Comparison of ENCODE assay signal across 8 cellular contexts in genomic region chr19:35031072-35031881, GRCh38. TPM values are rescaled to one million over a fixed set of nuclear protein-coding genes. Genes with fewer than 3 reads are reported as not detected.
A peak's percentile ranks its signal among the peaks of the same experiment; 100 is the strongest.
DNase-seq lines count a peak whose midpoint lies in the region; ATAC-seq and TF ChIP-seq lines count a peak whose summit lies in the region.

No MANE protein-coding gene starts in this region.

- H3K27ac ChIP-seq in HUES48 (ENCODE audit: low read depth, low read length) = no peak overlapping the region

- POLR2A ChIA-PET in AG04449 (lab: Yijun Ruan, JAX) (interaction anchor here (0.7 kb wide), 2 partner anchors 13 to 24 kb away, joined by 4 to 7 read pairs; no protein-coding TSS in a partner anchor), MCF 10A (lab: Yijun Ruan, JAX) (interaction anchor here (0.8 to 1.0 kb wide), 2 partner anchors 12 to 93 kb away, joined by 3 to 6 read pairs; no protein-coding TSS in a partner anchor)

- no peak overlapping the region for H3K9ac ChIP-seq in HUES48 (ENCODE audit: low read depth, low read length)

- no TSS peak for BruUV-seq in MCF 10A (replicated peaks; lab: Mats Ljungman, UMichigan)

- CTCF ChIA-PET in AG04449 (lab: Yijun Ruan, JAX) (interaction anchor here (0.9 to 1.6 kb wide), 4 partner anchors 13 to 35 kb away, joined by 3 to 9 read pairs (median 6); no protein-coding TSS in a partner anchor), MCF 10A (lab: Yijun Ruan, JAX) (interaction anchor here (0.6 to 2.0 kb wide), 4 partner anchors 13 to 195 kb away, joined by 3 to 13 read pairs (median 4); no protein-coding TSS in a partner anchor)

- H3K4me3 ChIP-seq in AG04449 (ENCODE audit: low read depth, low read length) (peak overlapping the region; percentile 60), HUES48 (ENCODE audit: low read depth, low read length) (peak overlapping the region; percentile 60)

- H3K36me3 Mint-ChIP-seq in MCF 10A (ENCODE audit: insufficient read depth, unreplicated experiment) = no peaks in the 10 kb centered on the region

- intact Hi-C loops in MCF 10A (cut with micrococcal nuclease) = no loop called here

- no peak for DNase-seq in AG04449 (ENCODE audit: low read depth, low spot score)
- DNase-seq in MCF 10A (ENCODE audit: unreplicated experiment) = no peak
- DNase-seq in islet precursor cell = peak; percentile 85
- no peak for DNase-seq in stimulated activated naive CD8-positive, alpha-beta T cell treated with anti-CD3 and anti-CD28 coated beads, Interleukin-15, amount 100 ng/mL, for 72 hours
- DNase-seq in kidney glomerular epithelial cell (lab: John Stamatoyannopoulos, UW) = no peak
- no peak for DNase-seq in activated CD4-positive, alpha-beta T cell treated with anti-CD3 and anti-CD28 coated beads for 48 hours

- no peaks in the 10 kb centered on the region for H3K9me3 ChIP-seq in HUES48 (ENCODE audit: control insufficient read depth, insufficient read depth, low read length)

- H3K27ac Mint-ChIP-seq in MCF 10A (ENCODE audit: low read depth, unreplicated experiment) = no peak overlapping the region
- peak overlapping the region; percentile 44 to 77 for H3K27ac Mint-ChIP-seq in stimulated activated naive CD8-positive, alpha-beta T cell treated with anti-CD3 and anti-CD28 coated beads, Interleukin-15, amount 100 ng/mL, for 72 hours

- peaks cover 31% of the 10 kb centered on the region for H3K27me3 Mint-ChIP-seq in MCF 10A (ENCODE audit: insufficient read depth, unreplicated experiment)
- H3K27me3 Mint-ChIP-seq in stimulated activated naive CD8-positive, alpha-beta T cell treated with anti-CD3 and anti-CD28 coated beads, Interleukin-15, amount 100 ng/mL, for 72 hours = peaks cover 23% of the 10 kb centered on the region

- H3K4me1 ChIP-seq in HUES48 (ENCODE audit: control insufficient read depth, insufficient read depth, low read length) = peaks cover 2% of the 10 kb centered on the region

- ATAC-seq in stimulated activated naive CD8-positive, alpha-beta T cell treated with anti-CD3 and anti-CD28 coated beads, Interleukin-15, amount 100 ng/mL, for 72 hours = no peak
- no peak for ATAC-seq in GM19397 (IDR thresholded peaks at IDR 0.05; ENCODE audit: unreplicated experiment)

- H3K4me1 Mint-ChIP-seq in MCF 10A (ENCODE audit: insufficient read depth, unreplicated experiment) = peaks cover 6% of the 10 kb centered on the region
- H3K4me1 Mint-ChIP-seq in stimulated activated naive CD8-positive, alpha-beta T cell treated with anti-CD3 and anti-CD28 coated beads, Interleukin-15, amount 100 ng/mL, for 72 hours = peaks cover 30% of the 10 kb centered on the region

- H3K36me3 ChIP-seq in HUES48 (ENCODE audit: control insufficient read depth, insufficient read depth, low read length) = peaks cover 25% of the 10 kb centered on the region

- H3K9me3 Mint-ChIP-seq in MCF 10A (ENCODE audit: unreplicated experiment) = no peaks in the 10 kb centered on the region
- no peaks in the 10 kb centered on the region for H3K9me3 Mint-ChIP-seq in stimulated activated naive CD8-positive, alpha-beta T cell treated with anti-CD3 and anti-CD28 coated beads, Interleukin-15, amount 100 ng/mL, for 72 hours

- H3K4me3 Mint-ChIP-seq in MCF 10A (ENCODE audit: unreplicated experiment) = peak overlapping the region; percentile 19
- peak overlapping the region; percentile 56 to 57 for H3K4me3 Mint-ChIP-seq in stimulated activated naive CD8-positive, alpha-beta T cell treated with anti-CD3 and anti-CD28 coated beads, Interleukin-15, amount 100 ng/mL, for 72 hours

- peaks cover 32% of the 10 kb centered on the region for H3K27me3 ChIP-seq in HUES48 (ENCODE audit: control insufficient read depth, insufficient read depth, low read length)

- TF ChIP-seq CTCF in AG04449 (IDR thresholded peaks at IDR 0.05; ENCODE audit: insufficient read depth, low read length, missing control alignments) (no peak), MCF 10A (IDR thresholded peaks at IDR 0.05; ENCODE audit: unreplicated experiment) (no peak)

RNA-seq across cellular contexts. Expression of gene SCN1B, which starts 1.0 kb away (rescaled TPM):
- total RNA-seq in MCF 10A (2022) = 0.19 and 0.27 TPM in 2 replicates

RNA-seq across cellular contexts. Expression of gene HPN, which starts 10.2 kb away (rescaled TPM):
- total RNA-seq in MCF 10A (2022) = not detected in 2 replicates

RNA-seq across cellular contexts. Expression of gene GRAMD1A, which starts 31.2 kb away (rescaled TPM):
- total RNA-seq in MCF 10A (2022) = 46.7 and 48.1 TPM in 2 replicates
